ENCODE assay signal across 12 cellular contexts in the genomic region with DNA sequence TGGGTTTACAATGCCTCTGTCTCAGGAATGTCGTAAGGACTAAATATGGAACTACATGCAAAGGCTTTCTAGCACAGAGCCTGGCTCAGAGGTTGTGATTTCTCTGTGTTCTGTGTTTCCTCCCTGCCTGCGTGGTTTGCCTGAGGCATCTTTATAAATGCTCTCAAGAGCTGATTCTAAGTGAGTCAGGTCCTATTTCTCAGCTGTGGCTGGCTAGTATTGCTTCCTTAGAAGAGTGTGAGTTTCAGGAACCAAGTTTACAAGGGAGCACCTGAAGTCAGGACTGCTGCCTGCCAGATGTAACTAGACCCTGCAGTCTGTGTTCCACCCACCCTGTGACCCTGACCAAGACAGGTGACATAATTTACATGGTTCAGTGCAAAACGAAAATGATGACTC. TPM values are rescaled to one million over a fixed set of nuclear protein-coding genes. Genes with fewer than 3 reads are reported as not detected.
DNase-seq lines count a peak whose midpoint lies in the region; ATAC-seq and TF ChIP-seq lines count a peak whose summit lies in the region.
"Had no signal": no experiment of that assay in that cellular context is flagged by ENCODE, and none has a peak within 500 bp of the region (broad histone marks: within the 10 kb centered on the region; RNA-seq: fewer than 3 reads in every experiment).

No MANE protein-coding gene starts in this region.

- peak overlapping the region; percentile 60; the same call in 1 of the 2 replicates for H3K9ac ChIP-seq in DND-41 (ENCODE audit: low read depth, low read length)

- peak; percentile 61 for ATAC-seq in DND-41 (ENCODE audit: insufficient read depth, low read depth)
- ATAC-seq in HG02852 (IDR thresholded peaks at IDR 0.05; ENCODE audit: unreplicated experiment): peak; percentile 47
- ATAC-seq in left colon: peak; percentile 27
- ATAC-seq in HG02981 (IDR thresholded peaks at IDR 0.05; ENCODE audit: unreplicated experiment): no peak
- ATAC-seq in upper lobe of right lung: no peak

- H3K4me2 ChIP-seq in DND-41 (ENCODE audit: insufficient read depth, low read length): no peak overlapping the region

- intact Hi-C loops in left colon (cut with DNase I, micrococcal nuclease) (no loop called here), upper lobe of right lung (cut with DNase I) (no loop called here), esophagus squamous epithelium (cut with DNase I) (loop anchor here (10.0 kb wide), 1 partner anchor 64 kb away; no protein-coding TSS in a partner anchor)

- peak; percentile 61 for DNase-seq in DND-41
- DNase-seq in SW480 (ENCODE audit: low spot score): peak; percentile 14
- DNase-seq in left colon: no peak
- DNase-seq in upper lobe of right lung: no peak
- no peak for DNase-seq in esophagus squamous epithelium (lab: John Stamatoyannopoulos, UW)
- DNase-seq in NCI-H2029 (lab: John Stamatoyannopoulos, UW): no peak
- DNase-seq: NCI-H146, sigmoid colon had no signal

- H3K27me3 ChIP-seq in DND-41 (ENCODE audit: insufficient read depth, low read length, poor library complexity) (no peaks in the 10 kb centered on the region), upper lobe of right lung (no peaks in the 10 kb centered on the region), esophagus squamous epithelium (peaks cover 0 to 22% (median 0%) of the 10 kb centered on the region in 4 donors)

- no peaks in the 10 kb centered on the region for H3K79me2 ChIP-seq in DND-41 (ENCODE audit: insufficient read depth, low read length)

- H3K4me3 ChIP-seq in DND-41 (ENCODE audit: low read depth in 1 of 2, low read length in 2 of 2) (no peak overlapping the region), upper lobe of right lung (no peak overlapping the region), esophagus squamous epithelium (no peak overlapping the region)
- H3K4me3 ChIP-seq: esophagus muscularis mucosa, sigmoid colon had no signal

- H3K4me1 ChIP-seq in DND-41 (ENCODE audit: insufficient read depth, low read length) (peaks cover 68% of the 10 kb centered on the region), upper lobe of right lung (peaks cover 20% of the 10 kb centered on the region), esophagus squamous epithelium (no peaks in the 10 kb centered on the region)
- H3K4me1 ChIP-seq: esophagus muscularis mucosa had no signal

- H3K36me3 ChIP-seq in DND-41 (ENCODE audit: insufficient read depth, low read length) (no peaks in the 10 kb centered on the region), upper lobe of right lung (no peaks in the 10 kb centered on the region), esophagus squamous epithelium (no peaks in the 10 kb centered on the region)
- H3K36me3 ChIP-seq: esophagus muscularis mucosa, sigmoid colon had no signal

- no peaks in the 10 kb centered on the region for H4K20me1 ChIP-seq in DND-41 (ENCODE audit: insufficient read depth, low read length)

- TF ChIP-seq CTCF in DND-41 (IDR thresholded peaks at IDR 0.05; ENCODE audit: borderline replicate concordance, extremely low read depth, low read length, poor library complexity, severe bottlenecking) (no peak), upper lobe of right lung (IDR thresholded peaks at IDR 0.05) (no peak), esophagus squamous epithelium (IDR thresholded peaks at IDR 0.05) (no peak)

- H2AFZ ChIP-seq in DND-41 (ENCODE audit: low read depth, low read length): no peak overlapping the region

- H3K9me3 ChIP-seq in DND-41 (ENCODE audit: insufficient read depth, low read length, severe bottlenecking) (no peaks in the 10 kb centered on the region), upper lobe of right lung (no peaks in the 10 kb centered on the region), esophagus squamous epithelium (no peaks in the 10 kb centered on the region)
- H3K9me3 ChIP-seq: esophagus muscularis mucosa, sigmoid colon had no signal

- no peak for TF ChIP-seq POLR2A in esophagus squamous epithelium (IDR thresholded peaks at IDR 0.05)

- 13 to 28% methylated on average over 3 of the region's 3 CpGs for WGBS in esophagus squamous epithelium, 2 donors

- H3K27ac ChIP-seq in DND-41 (ENCODE audit: low read length) (peak overlapping the region; percentile 99), upper lobe of right lung (no peak overlapping the region), esophagus squamous epithelium (no peak overlapping the region)
- H3K27ac ChIP-seq: esophagus muscularis mucosa, sigmoid colon had no signal

RNA-seq across cellular contexts. Expression of gene CCL1, which starts 8.0 kb away (rescaled TPM):
- total RNA-seq in left colon: not detected
- total RNA-seq in upper lobe of right lung: not detected
- not detected for total RNA-seq in esophagus squamous epithelium
- total RNA-seq: cardiac septum, esophagus muscularis mucosa, sigmoid colon had no signal

RNA-seq across cellular contexts. Expression of gene CCL13, which starts 14.7 kb away (rescaled TPM):
- total RNA-seq in left colon: 1 to 10 TPM; 2.6 to 7.3 TPM
- total RNA-seq in upper lobe of right lung: 10.2 TPM
- 1 to 10 TPM in 2 of 4 donors, under 1 TPM in 1, not detected in 1; 0.57 to 1.6 (median 1.4) TPM for total RNA-seq in esophagus squamous epithelium

RNA-seq across cellular contexts. Expression of gene CCL8, which starts 51.8 kb away (rescaled TPM):
- 1 to 10 TPM in 1 of 2 donors, not detected in 1; 4.2 TPM for total RNA-seq in left colon
- 1.5 TPM for total RNA-seq in upper lobe of right lung
- total RNA-seq in esophagus squamous epithelium: under 1 TPM in 1 of 4 donors, not detected in 3; 0.26 TPM

Comparison
In these comparisons a context has a peak if more than half of its experiments do, and no peak if none do; other contexts are left out.
1. ATAC-seq: peak in DND-41 (single experiment), HG02852 (single experiment) and left colon (single experiment); none in HG02981 (single experiment) and upper lobe of right lung (single experiment).
2. DNase-seq: peak in DND-41 (single experiment) and SW480 (single experiment); none in left colon (0 of 2), upper lobe of right lung (single experiment), esophagus squamous epithelium (single experiment) and NCI-H2029 (single experiment).